ENCODE assay signal across 9 cellular contexts in the genomic region with DNA sequence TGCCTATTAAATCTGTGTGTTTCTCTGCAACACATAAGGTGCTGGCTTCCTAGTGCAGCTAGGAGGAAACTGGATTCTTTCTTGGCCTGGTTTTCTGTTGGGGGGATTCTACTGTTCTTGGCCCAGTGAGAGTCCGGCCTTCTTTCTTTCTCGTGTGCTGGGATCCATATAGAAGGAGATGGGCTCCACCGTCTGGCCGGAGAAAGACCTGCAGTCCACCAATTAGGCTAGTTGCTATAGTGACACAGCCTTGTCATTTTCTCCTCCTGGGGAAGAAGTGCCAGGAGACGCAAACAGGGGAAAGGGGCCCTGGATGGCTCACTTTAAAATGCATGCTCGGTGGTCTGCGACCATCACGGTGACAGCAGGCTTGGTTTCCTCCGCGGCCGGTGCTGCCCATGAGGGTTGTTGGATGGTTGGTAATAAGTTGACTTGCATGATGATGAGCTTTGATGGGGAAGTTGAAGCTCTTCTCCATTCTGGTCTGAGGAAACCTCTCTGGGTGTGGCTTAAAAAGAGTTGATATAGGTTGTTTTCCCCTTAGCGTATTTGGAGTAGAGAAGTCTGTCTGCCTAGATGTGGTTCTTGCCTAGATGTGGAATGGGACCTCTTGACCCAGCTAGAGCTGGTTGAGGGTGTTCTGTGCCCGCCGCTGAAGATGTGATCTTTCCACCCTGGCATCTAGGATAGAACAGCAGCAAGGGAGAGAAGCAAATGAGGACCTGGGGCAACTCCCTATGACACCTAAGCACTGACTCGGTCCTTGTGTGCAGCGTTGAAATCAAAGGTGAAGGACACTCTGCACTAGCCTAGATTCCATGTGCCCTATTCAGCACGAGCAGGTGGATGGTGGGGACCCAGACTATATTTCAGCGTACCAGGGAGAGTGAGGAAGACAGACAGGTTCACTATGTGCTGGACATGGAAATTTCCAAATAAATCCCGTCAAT.
DNase-seq lines count a peak whose midpoint lies in the region; ATAC-seq, FAIRE-seq and TF ChIP-seq lines count a peak whose summit lies in the region.
"Had no signal": no experiment of that assay in that cellular context is flagged by ENCODE, and none has a peak within 500 bp of the region (broad histone marks: within the 10 kb centered on the region; RNA-seq: fewer than 3 reads in every experiment).

No MANE protein-coding gene starts in this region.

- H3K36me3 Mint-ChIP-seq in stimulated activated effector memory CD8-positive, alpha-beta T cell treated with anti-CD3 and anti-CD28 coated beads, Interleukin-12 subunit alpha, Interleukin-12 subunit beta, amount 100 ng/mL, for 72 hours, result no peaks in the 10 kb centered on the region

- ATAC-seq in stimulated activated effector memory CD8-positive, alpha-beta T cell treated with anti-CD3 and anti-CD28 coated beads, Interleukin-12 subunit alpha, Interleukin-12 subunit beta, amount 100 ng/mL, for 72 hours, result peak; percentile 51
- no peak for ATAC-seq in HG03139 (IDR thresholded peaks at IDR 0.05; ENCODE audit: unreplicated experiment)

- H3K27me3 ChIP-seq in PC-9 (ENCODE audit: insufficient read depth, low read depth), result peaks cover 53% of the 10 kb centered on the region
- peaks cover 21% of the 10 kb centered on the region for H3K27me3 ChIP-seq in bronchial epithelial cell (ENCODE audit: control insufficient read depth, insufficient read depth, low read length)

- no peak for FAIRE-seq in bronchial epithelial cell (lab: Jason Lieb, UNC)

- no peaks in the 10 kb centered on the region for H3K4me1 ChIP-seq in PC-9 (replicated peaks; ENCODE audit: insufficient read depth)

- BruUV-seq in PC-9 (replicated peaks; lab: Mats Ljungman, UMichigan), result no TSS peak

- H3K36me3 ChIP-seq in PC-9 (ENCODE audit: low read depth) (no peaks in the 10 kb centered on the region), bronchial epithelial cell (ENCODE audit: control insufficient read depth, insufficient read depth, low read length) (no peaks in the 10 kb centered on the region)

- H3F3A ChIP-seq in PC-9 (ENCODE audit: insufficient read depth, low read depth), result no peaks in the 10 kb centered on the region

- no peak overlapping the region for H3K27ac Mint-ChIP-seq in stimulated activated effector memory CD8-positive, alpha-beta T cell treated with anti-CD3 and anti-CD28 coated beads, Interleukin-12 subunit alpha, Interleukin-12 subunit beta, amount 100 ng/mL, for 72 hours
- H3K27ac Mint-ChIP-seq: stimulated activated naive CD8-positive, alpha-beta T cell treated with anti-CD3 and anti-CD28 coated beads, Interleukin-15, Interleukin-2, amounts not matched to agents 100 ng/mL and 50 ng/mL, for 24 hours had no signal

- POLR2A ChIA-PET in PC-9 (lab: Charles Lee; ENCODE audit: unreplicated experiment), result no interaction called here

- H3K4me2 ChIP-seq in PC-9, result no peak overlapping the region

- no peaks in the 10 kb centered on the region for H3K4me1 Mint-ChIP-seq in stimulated activated effector memory CD8-positive, alpha-beta T cell treated with anti-CD3 and anti-CD28 coated beads, Interleukin-12 subunit alpha, Interleukin-12 subunit beta, amount 100 ng/mL, for 72 hours

- intact Hi-C loops in PC-9 (cut with micrococcal nuclease; ENCODE audit: unreplicated experiment), result loop anchor here (5.0 kb wide), 1 partner anchor 1930 kb away; no protein-coding TSS in a partner anchor

- H3K9me3 ChIP-seq in PC-9 (ENCODE audit: insufficient read depth, low read depth), result no peaks in the 10 kb centered on the region

- H3K27ac ChIP-seq in PC-9, result no peak overlapping the region

- no peaks in the 10 kb centered on the region for H3K79me2 ChIP-seq in PC-9 (ENCODE audit: low read depth)

- H2AFZ ChIP-seq in PC-9, result no peak overlapping the region

- peak; percentile 91 for TF ChIP-seq CTCF in PC-9 (conservative IDR thresholded peaks at IDR 0.05)
- peak; percentile 83 for TF ChIP-seq CTCF in bronchial epithelial cell (IDR thresholded peaks at IDR 0.05; ENCODE audit: insufficient read depth, low read length, severe bottlenecking)

- H3K9me2 ChIP-seq in PC-9 (ENCODE audit: insufficient read depth), result no peaks in the 10 kb centered on the region

- CTCF ChIA-PET in PC-9 (lab: Charles Lee), result interaction anchor here (0.5 kb wide), 1 partner anchor 1729 kb away, joined by 4 read pairs; no protein-coding TSS in a partner anchor

- 0 out of 2 replicates have a peak, but pooled peaks cover 4% of the 10 kb centered on the region for H4K20me1 ChIP-seq in PC-9 (ENCODE audit: insufficient read depth)

- H3K4me3 ChIP-seq in PC-9 (no peak overlapping the region), bronchial epithelial cell (ENCODE audit: low read depth, low read length) (no peak overlapping the region)

- H3K4me3 Mint-ChIP-seq in stimulated activated effector memory CD8-positive, alpha-beta T cell treated with anti-CD3 and anti-CD28 coated beads, Interleukin-12 subunit alpha, Interleukin-12 subunit beta, amount 100 ng/mL, for 72 hours, result no peak overlapping the region
- H3K4me3 Mint-ChIP-seq: activated T-cell treated with anti-CD3 and anti-CD28 coated beads, Interleukin-2, amount 50 U/mL, for 4 hours; stimulated activated naive CD8-positive, alpha-beta T cell treated with anti-CD3 and anti-CD28 coated beads, Interleukin-15, Interleukin-2, amounts not matched to agents 100 ng/mL and 50 ng/mL, for 24 hours had no signal

- no peaks in the 10 kb centered on the region for H3K9me3 Mint-ChIP-seq in stimulated activated effector memory CD8-positive, alpha-beta T cell treated with anti-CD3 and anti-CD28 coated beads, Interleukin-12 subunit alpha, Interleukin-12 subunit beta, amount 100 ng/mL, for 72 hours
- H3K9me3 Mint-ChIP-seq: activated T-cell treated with anti-CD3 and anti-CD28 coated beads, Interleukin-2, amount 50 U/mL, for 4 hours; stimulated activated naive CD8-positive, alpha-beta T cell treated with anti-CD3 and anti-CD28 coated beads, Interleukin-15, Interleukin-2, amounts not matched to agents 100 ng/mL and 50 ng/mL, for 24 hours had no signal

- DNase-seq in EL (peak; percentile 63), HuH-7.5 (ENCODE audit: low spot score) (peak; percentile 81), PC-9 (peak; percentile 40 to 59), bronchial epithelial cell (ENCODE audit: low read depth) (peak; percentile 46), kidney tubule cell (ENCODE audit: low spot score) (peak; percentile 70)
- peak in 1 of 2 donors; percentile 55 for DNase-seq in stimulated activated effector memory CD8-positive, alpha-beta T cell treated with anti-CD3 and anti-CD28 coated beads, Interleukin-12 subunit alpha, Interleukin-12 subunit beta, amount 100 ng/mL, for 72 hours (ENCODE audit: low spot score in 2 of 2)
- DNase-seq: activated T-cell treated with anti-CD3 and anti-CD28 coated beads, Interleukin-2, amount 50 U/mL, for 4 hours had no signal
